ENCODE assay signal across 1 cellular context in the genomic region with DNA sequence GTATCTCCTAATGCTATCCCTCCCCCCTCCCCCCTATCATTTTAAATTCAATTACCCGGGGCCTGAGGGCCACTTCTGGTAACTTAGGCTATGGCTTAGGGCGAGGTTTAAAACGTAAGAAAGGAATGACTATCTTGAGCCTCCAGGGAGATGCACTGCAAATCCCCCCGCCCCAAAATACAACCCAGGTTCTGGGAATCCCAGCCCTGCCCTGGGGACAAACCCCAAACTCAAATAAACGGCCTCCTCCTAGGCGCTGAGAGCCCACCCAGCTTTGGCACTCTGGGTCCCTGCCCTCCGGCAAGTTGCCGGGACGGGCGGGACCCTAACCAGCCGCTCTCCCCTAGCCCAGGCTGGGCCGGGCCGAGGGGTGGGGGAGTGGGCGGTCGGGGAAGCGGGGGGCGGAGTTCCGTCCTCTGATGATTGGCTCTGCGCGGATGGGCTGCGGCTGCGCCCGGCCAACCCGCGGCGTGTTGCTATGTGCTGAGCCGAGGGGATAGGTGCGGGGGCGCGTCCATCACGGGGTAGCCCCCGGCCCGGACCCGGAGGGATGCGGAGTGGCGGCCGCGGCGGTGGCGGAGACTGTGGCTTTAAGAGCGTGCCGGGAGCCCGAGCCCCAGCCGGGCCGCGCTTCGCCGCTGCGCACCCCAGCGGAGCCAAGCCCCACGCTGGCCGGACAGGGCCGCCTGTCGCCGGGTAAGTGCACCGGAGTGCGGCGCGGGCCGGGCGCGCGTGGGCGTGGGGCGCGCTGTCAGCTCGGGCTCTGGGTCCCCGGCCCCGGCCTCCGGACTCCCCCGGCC.
A peak's percentile ranks its signal among the peaks of the same experiment; 100 is the strongest.
TF ChIP-seq lines count a peak whose summit lies in the region.

A gene with protein sequence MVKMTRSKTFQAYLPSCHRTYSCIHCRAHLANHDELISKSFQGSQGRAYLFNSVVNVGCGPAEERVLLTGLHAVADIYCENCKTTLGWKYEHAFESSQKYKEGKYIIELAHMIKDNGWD (plus strand): TSS at position 527 of the 800 bp plus-strand sequence. CDS start 21,755 bp downstream, outside the sequence.

TF ChIP-seq in K562, 482 proteins besides CTCF, POLR2A, EP300 and RAD21 (continued from another document and continues in another):
- TF ChIP-seq MAX (CRISPR knock-in tag; IDR thresholded peaks at IDR 0.05): peak; percentile 12; the same call in 1 of the 2 replicates
- TF ChIP-seq, protein P1, sequence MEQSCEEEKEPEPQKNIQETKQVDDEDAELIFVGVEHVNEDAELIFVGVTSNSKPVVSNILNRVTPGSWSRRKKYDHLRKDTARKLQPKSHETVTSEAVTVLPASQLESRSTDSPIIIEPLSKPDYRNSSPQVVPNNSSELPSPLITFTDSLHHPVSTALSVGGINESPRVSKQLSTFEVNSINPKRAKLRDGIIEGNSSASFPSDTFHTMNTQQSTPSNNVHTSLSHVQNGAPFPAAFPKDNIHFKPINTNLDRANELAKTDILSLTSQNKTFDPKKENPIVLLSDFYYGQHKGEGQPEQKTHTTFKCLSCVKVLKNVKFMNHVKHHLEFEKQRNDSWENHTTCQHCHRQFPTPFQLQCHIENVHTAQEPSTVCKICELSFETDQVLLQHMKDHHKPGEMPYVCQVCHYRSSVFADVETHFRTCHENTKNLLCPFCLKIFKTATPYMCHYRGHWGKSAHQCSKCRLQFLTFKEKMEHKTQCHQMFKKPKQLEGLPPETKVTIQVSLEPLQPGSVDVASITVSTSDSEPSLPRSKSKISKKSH (CRISPR knock-in tag; IDR thresholded peaks at IDR 0.05): no peak
- 0 out of 2 replicates have a peak, but pooled peaks have one; percentile 9 for TF ChIP-seq RBFOX2 (IDR thresholded peaks at IDR 0.05; ENCODE audit: low read depth, low read length)
- no peak for TF ChIP-seq MXI1 (IDR thresholded peaks at IDR 0.05; ENCODE audit: low read depth, low read length)
- no peak for TF ChIP-seq CREBBP (IDR thresholded peaks at IDR 0.05; ENCODE audit: low read depth, low read length)
- TF ChIP-seq ZFX (CRISPR knock-in tag; IDR thresholded peaks at IDR 0.05): peak; percentile 22; the same call in 1 of the 2 replicates
- no peak for TF ChIP-seq FOSL1 (tag; conservative IDR thresholded peaks at IDR 0.05)
- no peak for TF ChIP-seq MBD1 (CRISPR knock-in tag; IDR thresholded peaks at IDR 0.05)
- TF ChIP-seq SIN3A (IDR thresholded peaks at IDR 0.05; ENCODE audit: borderline replicate concordance in 2 of 2, control insufficient read depth in 1 of 2, low read depth in 2 of 2, low read length in 2 of 2): peak in 1 of 2 experiments; percentile 53; a peak in 1 of 4 replicates
- no peak for TF ChIP-seq ZKSCAN8 (CRISPR knock-in tag; IDR thresholded peaks at IDR 0.05)
- TF ChIP-seq, protein P2, sequence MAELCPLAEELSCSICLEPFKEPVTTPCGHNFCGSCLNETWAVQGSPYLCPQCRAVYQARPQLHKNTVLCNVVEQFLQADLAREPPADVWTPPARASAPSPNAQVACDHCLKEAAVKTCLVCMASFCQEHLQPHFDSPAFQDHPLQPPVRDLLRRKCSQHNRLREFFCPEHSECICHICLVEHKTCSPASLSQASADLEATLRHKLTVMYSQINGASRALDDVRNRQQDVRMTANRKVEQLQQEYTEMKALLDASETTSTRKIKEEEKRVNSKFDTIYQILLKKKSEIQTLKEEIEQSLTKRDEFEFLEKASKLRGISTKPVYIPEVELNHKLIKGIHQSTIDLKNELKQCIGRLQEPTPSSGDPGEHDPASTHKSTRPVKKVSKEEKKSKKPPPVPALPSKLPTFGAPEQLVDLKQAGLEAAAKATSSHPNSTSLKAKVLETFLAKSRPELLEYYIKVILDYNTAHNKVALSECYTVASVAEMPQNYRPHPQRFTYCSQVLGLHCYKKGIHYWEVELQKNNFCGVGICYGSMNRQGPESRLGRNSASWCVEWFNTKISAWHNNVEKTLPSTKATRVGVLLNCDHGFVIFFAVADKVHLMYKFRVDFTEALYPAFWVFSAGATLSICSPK (IDR thresholded peaks at IDR 0.05; ENCODE audit: borderline replicate concordance): no peak
- TF ChIP-seq NFYB (IDR thresholded peaks at IDR 0.05; ENCODE audit: extremely low read depth, insufficient read length): peak; percentile 79
- no peak for TF ChIP-seq MCM2 (IDR thresholded peaks at IDR 0.05; ENCODE audit: low read depth)
- TF ChIP-seq, protein P3, sequence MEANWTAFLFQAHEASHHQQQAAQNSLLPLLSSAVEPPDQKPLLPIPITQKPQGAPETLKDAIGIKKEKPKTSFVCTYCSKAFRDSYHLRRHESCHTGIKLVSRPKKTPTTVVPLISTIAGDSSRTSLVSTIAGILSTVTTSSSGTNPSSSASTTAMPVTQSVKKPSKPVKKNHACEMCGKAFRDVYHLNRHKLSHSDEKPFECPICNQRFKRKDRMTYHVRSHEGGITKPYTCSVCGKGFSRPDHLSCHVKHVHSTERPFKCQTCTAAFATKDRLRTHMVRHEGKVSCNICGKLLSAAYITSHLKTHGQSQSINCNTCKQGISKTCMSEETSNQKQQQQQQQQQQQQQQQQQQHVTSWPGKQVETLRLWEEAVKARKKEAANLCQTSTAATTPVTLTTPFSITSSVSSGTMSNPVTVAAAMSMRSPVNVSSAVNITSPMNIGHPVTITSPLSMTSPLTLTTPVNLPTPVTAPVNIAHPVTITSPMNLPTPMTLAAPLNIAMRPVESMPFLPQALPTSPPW (CRISPR knock-in tag; IDR thresholded peaks at IDR 0.05): peak; percentile 51
- no peak for TF ChIP-seq BRD4 (IDR thresholded peaks at IDR 0.05)
- peak; percentile 82 for TF ChIP-seq PBX2 (CRISPR knock-in tag; IDR thresholded peaks at IDR 0.05; ENCODE audit: low read depth)
- TF ChIP-seq PBX2 (tag; conservative IDR thresholded peaks at IDR 0.05; ENCODE audit: low read depth): peak; percentile 83
- no peak for TF ChIP-seq TAF1 (IDR thresholded peaks at IDR 0.05; ENCODE audit: control insufficient read depth, extremely low read depth, insufficient read depth, low read length, severe bottlenecking)
- no peak for TF ChIP-seq MAFG (tag; conservative IDR thresholded peaks at IDR 0.05)
- no peak for TF ChIP-seq SMC3 (conservative IDR thresholded peaks at IDR 0.05; ENCODE audit: insufficient read depth, low read depth, low read length)
- no peak for TF ChIP-seq MTF1 (CRISPR knock-in tag; IDR thresholded peaks at IDR 0.05; ENCODE audit: borderline replicate concordance)
- TF ChIP-seq RHOXF2B (CRISPR knock-in tag; conservative IDR thresholded peaks at IDR 0.05): no peak
- TF ChIP-seq ASH1L (IDR thresholded peaks at IDR 0.05; ENCODE audit: borderline replicate concordance, low read depth, partially characterized antibody): peak; percentile 88
- no peak for TF ChIP-seq ZFP1 (CRISPR knock-in tag; IDR thresholded peaks at IDR 0.05)
- 0 out of 2 replicates have a peak, but pooled peaks have one; percentile 56 for TF ChIP-seq TARDBP (IDR thresholded peaks at IDR 0.05)
- TF ChIP-seq NR4A1 (CRISPR knock-in tag; IDR thresholded peaks at IDR 0.05): no peak
- TF ChIP-seq NR4A1 (tag; IDR thresholded peaks at IDR 0.05): no peak
- no peak for TF ChIP-seq E4F1 (CRISPR knock-in tag; IDR thresholded peaks at IDR 0.05; ENCODE audit: borderline replicate concordance)
- no peak for TF ChIP-seq NFXL1 (CRISPR knock-in tag; IDR thresholded peaks at IDR 0.05)
- TF ChIP-seq, protein P4, sequence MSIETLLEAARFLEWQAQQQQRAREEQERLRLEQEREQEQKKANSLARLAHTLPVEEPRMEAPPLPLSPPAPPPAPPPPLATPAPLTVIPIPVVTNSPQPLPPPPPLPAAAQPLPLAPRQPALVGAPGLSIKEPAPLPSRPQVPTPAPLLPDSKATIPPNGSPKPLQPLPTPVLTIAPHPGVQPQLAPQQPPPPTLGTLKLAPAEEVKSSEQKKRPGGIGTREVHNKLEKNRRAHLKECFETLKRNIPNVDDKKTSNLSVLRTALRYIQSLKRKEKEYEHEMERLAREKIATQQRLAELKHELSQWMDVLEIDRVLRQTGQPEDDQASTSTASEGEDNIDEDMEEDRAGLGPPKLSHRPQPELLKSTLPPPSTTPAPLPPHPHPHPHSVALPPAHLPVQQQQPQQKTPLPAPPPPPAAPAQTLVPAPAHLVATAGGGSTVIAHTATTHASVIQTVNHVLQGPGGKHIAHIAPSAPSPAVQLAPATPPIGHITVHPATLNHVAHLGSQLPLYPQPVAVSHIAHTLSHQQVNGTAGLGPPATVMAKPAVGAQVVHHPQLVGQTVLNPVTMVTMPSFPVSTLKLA (conservative IDR thresholded peaks at IDR 0.05): peak in 1 of 2 experiments; percentile 51; a peak in 1 of 4 replicates
- TF ChIP-seq ZBTB33 (CRISPR knock-in tag; IDR thresholded peaks at IDR 0.05): no peak
- no peak for TF ChIP-seq ELF2 (CRISPR knock-in tag; IDR thresholded peaks at IDR 0.05)
- no peak for TF ChIP-seq ZNF165 (CRISPR knock-in tag; IDR thresholded peaks at IDR 0.05; ENCODE audit: borderline replicate concordance)
- TF ChIP-seq ATF7 (IDR thresholded peaks at IDR 0.05): no peak
- no peak for TF ChIP-seq JUN (IDR thresholded peaks at IDR 0.05; ENCODE audit: borderline replicate concordance, low read depth, low read length)
- TF ChIP-seq JUN (CRISPR knock-in tag; IDR thresholded peaks at IDR 0.05; ENCODE audit: borderline replicate concordance): no peak
- no peak for TF ChIP-seq ARID1B (IDR thresholded peaks at IDR 0.05)
- no peak for TF ChIP-seq SRF (CRISPR knock-in tag; IDR thresholded peaks at IDR 0.05)
- TF ChIP-seq E2F6 (IDR thresholded peaks at IDR 0.05; ENCODE audit: borderline replicate concordance in 1 of 2, extremely low read depth in 1 of 2, insufficient read depth in 1 of 2, insufficient read length in 1 of 2, low read depth in 1 of 2, low read length in 1 of 2, poor library complexity in 1 of 2, severe bottlenecking in 1 of 2): peak in 1 of 2 experiments; percentile 55
- TF ChIP-seq EZH2 (IDR thresholded peaks at IDR 0.05; ENCODE audit: borderline replicate concordance, low read depth, low read length): no peak
- TF ChIP-seq ETV6 (IDR thresholded peaks at IDR 0.05; ENCODE audit: borderline replicate concordance in 1 of 2, low read depth in 2 of 2, low read length in 1 of 2): no peak
- no peak for TF ChIP-seq ETV6 (CRISPR knock-in tag; IDR thresholded peaks at IDR 0.05; ENCODE audit: borderline replicate concordance)
